In genomic region chr14:23894687-23895419, GRCh38 we compare ENCODE assay signal across 2 cellular contexts.
TF ChIP-seq lines count a peak whose summit lies in the region.

No MANE protein-coding gene starts in this region.

TF ChIP-seq in A549, 52 proteins besides CTCF, POLR2A, EP300 and RAD21 (continued from another document):
- no peak for TF ChIP-seq USF2 (IDR thresholded peaks at IDR 0.05)
- no peak for TF ChIP-seq BHLHE40 (IDR thresholded peaks at IDR 0.05; ENCODE audit: low read depth, low read length)
- no peak for TF ChIP-seq RFX5 (IDR thresholded peaks at IDR 0.05)
- no peak for TF ChIP-seq CBX2 (IDR thresholded peaks at IDR 0.05; ENCODE audit: borderline replicate concordance, low read depth)
- no peak for TF ChIP-seq BCL3 (IDR thresholded peaks at IDR 0.05)
- TF ChIP-seq HOXB5 (CRISPR knock-in tag; IDR thresholded peaks at IDR 0.05), result no peak
- TF ChIP-seq HES2 (IDR thresholded peaks at IDR 0.05), result no peak
- TF ChIP-seq FOXS1 (CRISPR knock-in tag; IDR thresholded peaks at IDR 0.05), result no peak
- no peak for TF ChIP-seq E2F6 (IDR thresholded peaks at IDR 0.05; ENCODE audit: borderline replicate concordance, low read depth)
- no peak for TF ChIP-seq CHD2 (IDR thresholded peaks at IDR 0.05; ENCODE audit: low read length, partially characterized antibody)
- no peak for TF ChIP-seq HOXB13 (CRISPR knock-in tag; IDR thresholded peaks at IDR 0.05; ENCODE audit: low read depth)
- TF ChIP-seq HOXA7 (CRISPR knock-in tag; IDR thresholded peaks at IDR 0.05), result no peak

TF ChIP-seq in HepG2, 621 proteins besides CTCF, POLR2A, EP300 and RAD21 (continued from another document):
- TF ChIP-seq E2F5 (CRISPR knock-in tag; conservative IDR thresholded peaks at IDR 0.05) (no peak), ZNF10 (CRISPR knock-in tag; IDR thresholded peaks at IDR 0.05; ENCODE audit: borderline replicate concordance, low read depth) (no peak), ZNF775 (CRISPR knock-in tag; IDR thresholded peaks at IDR 0.05; ENCODE audit: borderline replicate concordance) (no peak), JARID2 (CRISPR knock-in tag; IDR thresholded peaks at IDR 0.05; ENCODE audit: insufficient replicate concordance) (no peak), MAFF (IDR thresholded peaks at IDR 0.05; ENCODE audit: low read depth, low read length) (0 out of 2 replicates have a peak, but pooled peaks have one; percentile 7), HOXA7 (CRISPR knock-in tag; IDR thresholded peaks at IDR 0.05) (no peak), MAFK (conservative IDR thresholded peaks at IDR 0.05 in 1 of 2, IDR thresholded peaks at IDR 0.05 in 1 of 2; ENCODE audit: low read length in 2 of 2) (peak; percentile 9 to 46; a peak in 1 of 4 replicates)
TF ChIP-seq in HepG2: peak in this region for 3.
